ENCODE assay signal across 9 cellular contexts in genomic region chr10:79146611-79147130, GRCh38.
DNase-seq lines count a peak whose midpoint lies in the region; ATAC-seq and TF ChIP-seq lines count a peak whose summit lies in the region.
"Had no signal": no experiment of that assay in that cellular context is flagged by ENCODE, and none has a peak within 500 bp of the region (broad histone marks: within the 10 kb centered on the region; RNA-seq: fewer than 3 reads in every experiment).

No MANE protein-coding gene starts in this region.

- no peak for ATAC-seq in HG02642 (IDR thresholded peaks at IDR 0.05; ENCODE audit: poor library complexity, unreplicated experiment)

- BruUV-seq in MCF 10A (replicated peaks; lab: Mats Ljungman, UMichigan), result no TSS peak

- peak overlapping the region; percentile 62 for H3K27ac Mint-ChIP-seq in T-helper 1 cell treated with Interleukin-12 subunit alpha and Interleukin-12 subunit beta and Interleukin-4 antibody, amounts not matched to agents 30 μg/mL and 1 μg/mL, for 36 hours
- no peak overlapping the region for H3K27ac Mint-ChIP-seq in MCF 10A (ENCODE audit: low read depth, unreplicated experiment)

- H3K27me3 Mint-ChIP-seq in T-helper 1 cell treated with Interleukin-12 subunit alpha and Interleukin-12 subunit beta and Interleukin-4 antibody, amounts not matched to agents 30 μg/mL and 1 μg/mL, for 36 hours (ENCODE audit: low read depth), result no peaks in the 10 kb centered on the region
- no peaks in the 10 kb centered on the region for H3K27me3 Mint-ChIP-seq in MCF 10A (ENCODE audit: insufficient read depth, unreplicated experiment)

- H3K27me3 ChIP-seq in mucosa of stomach (ENCODE audit: control insufficient read depth, insufficient read depth, low read length) (no peaks in the 10 kb centered on the region), tibial artery (no peaks in the 10 kb centered on the region)

- CTCF ChIA-PET in MCF 10A (lab: Yijun Ruan, JAX), result interaction anchor here (0.7 to 0.8 kb wide), 2 partner anchors 18 to 42 kb away, joined by 3 read pairs; no protein-coding TSS in a partner anchor

- TF ChIP-seq CTCF in coronary artery (IDR thresholded peaks at IDR 0.05) (no peak), tibial artery (IDR thresholded peaks at IDR 0.05) (peak in 1 of 2 experiments; percentile 37), GM20000 (IDR thresholded peaks at IDR 0.05; ENCODE audit: extremely low read depth, missing control alignments) (no peak), MCF 10A (IDR thresholded peaks at IDR 0.05; ENCODE audit: unreplicated experiment) (no peak)

- H3K4me1 ChIP-seq in mucosa of stomach (ENCODE audit: control insufficient read depth, insufficient read depth, low read length), result peaks cover 99% of the 10 kb centered on the region
- H3K4me1 ChIP-seq in tibial artery, result peaks cover 8 to 84% (median 64%) of the 10 kb centered on the region in 4 donors

- no peaks in the 10 kb centered on the region for H3K36me3 ChIP-seq in mucosa of stomach (ENCODE audit: control insufficient read depth, insufficient read depth, low read length)
- peaks cover 0 to 20% (median 16%) of the 10 kb centered on the region in 3 donors for H3K36me3 ChIP-seq in tibial artery

- H3K36me3 Mint-ChIP-seq in T-helper 1 cell treated with Interleukin-12 subunit alpha and Interleukin-12 subunit beta and Interleukin-4 antibody, amounts not matched to agents 30 μg/mL and 1 μg/mL, for 36 hours (ENCODE audit: low read depth), result peaks cover 3% of the 10 kb centered on the region
- H3K36me3 Mint-ChIP-seq in MCF 10A (ENCODE audit: insufficient read depth, unreplicated experiment), result peaks cover 18% of the 10 kb centered on the region

- intact Hi-C loops in tibial artery (cut with DNase I; ENCODE audit: low total_unique reads), result no loop called here
- intact Hi-C loops in MCF 10A (cut with micrococcal nuclease), result loop anchor here (5.0 kb wide), 1 partner anchor 34 kb away; no protein-coding TSS in a partner anchor

- POLR2A ChIA-PET in MCF 10A (lab: Yijun Ruan, JAX), result no interaction called here

- H3K4me3 ChIP-seq in coronary artery (peak overlapping the region; percentile 20), mucosa of stomach (ENCODE audit: low read length) (no peak overlapping the region), tibial artery (no peak overlapping the region)

- H3K9me3 ChIP-seq in mucosa of stomach (ENCODE audit: control insufficient read depth, low read length) (no peaks in the 10 kb centered on the region), tibial artery (no peaks in the 10 kb centered on the region)

- H3K9ac ChIP-seq in mucosa of stomach (ENCODE audit: low read length), result peak overlapping the region; percentile 61

- peak overlapping the region; percentile 14 for H3K4me3 Mint-ChIP-seq in T-helper 1 cell treated with Interleukin-12 subunit alpha and Interleukin-12 subunit beta and Interleukin-4 antibody, amounts not matched to agents 30 μg/mL and 1 μg/mL, for 36 hours
- no peak overlapping the region for H3K4me3 Mint-ChIP-seq in MCF 10A (ENCODE audit: unreplicated experiment)

- no peaks in the 10 kb centered on the region for H3K9me3 Mint-ChIP-seq in T-helper 1 cell treated with Interleukin-12 subunit alpha and Interleukin-12 subunit beta and Interleukin-4 antibody, amounts not matched to agents 30 μg/mL and 1 μg/mL, for 36 hours
- H3K9me3 Mint-ChIP-seq in MCF 10A (ENCODE audit: unreplicated experiment), result no peaks in the 10 kb centered on the region

- peak overlapping the region; percentile 81 to 91 for H3K27ac ChIP-seq in coronary artery
- peak overlapping the region; percentile 79 to 80 for H3K27ac ChIP-seq in tibial artery

- no peak for DNase-seq in T-helper 1 cell
- DNase-seq in coronary artery (ENCODE audit: low spot score), result no peak
- DNase-seq in tibial artery, result peak; percentile 89 to 91
- no peak for DNase-seq in GM20000 (ENCODE audit: low spot score)
- DNase-seq in MCF 10A (ENCODE audit: unreplicated experiment), result no peak
- DNase-seq: NCI-H524 treated with DMSO at 0.1 percent for 48 hours had no signal

- peaks cover 44% of the 10 kb centered on the region for H3K4me1 Mint-ChIP-seq in T-helper 1 cell treated with Interleukin-12 subunit alpha and Interleukin-12 subunit beta and Interleukin-4 antibody, amounts not matched to agents 30 μg/mL and 1 μg/mL, for 36 hours (ENCODE audit: low read depth)
- peaks cover 45% of the 10 kb centered on the region for H3K4me1 Mint-ChIP-seq in MCF 10A (ENCODE audit: insufficient read depth, unreplicated experiment)

Comparison
In these comparisons a context has a peak if more than half of its experiments do, and no peak if none do; other contexts are left out.
1. DNase-seq: peak in tibial artery (2 of 2); none in T-helper 1 cell (0 of 5), coronary artery (single experiment), GM20000 (single experiment) and MCF 10A (single experiment).